ENCODE assay signal across 19 cellular contexts in the genomic region with DNA sequence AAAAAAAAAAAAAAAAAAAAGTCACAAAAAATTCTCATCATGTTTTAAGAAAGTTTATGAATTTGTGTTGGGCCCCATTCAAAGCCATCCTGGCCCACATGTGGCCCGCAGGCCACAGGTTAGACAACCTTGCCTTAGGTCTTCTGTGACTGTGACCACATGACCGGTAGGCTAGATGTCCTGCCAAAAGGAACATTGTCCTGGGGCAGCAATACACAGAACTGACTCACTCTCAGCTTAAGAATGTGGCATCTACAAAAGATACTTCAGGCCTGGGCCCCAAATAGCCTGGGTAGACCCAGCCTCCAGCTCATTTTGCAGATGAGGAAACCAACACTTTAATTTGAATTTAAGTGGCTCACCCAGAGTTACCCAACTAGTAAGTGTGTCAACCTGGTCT. TPM values are rescaled to one million over a fixed set of nuclear protein-coding genes. Genes with fewer than 3 reads are reported as not detected.
DNase-seq lines count a peak whose midpoint lies in the region; ATAC-seq, FAIRE-seq and TF ChIP-seq lines count a peak whose summit lies in the region.
"Had no signal": no experiment of that assay in that cellular context is flagged by ENCODE, and none has a peak within 500 bp of the region (broad histone marks: within the 10 kb centered on the region; RNA-seq: fewer than 3 reads in every experiment).

No MANE protein-coding gene starts in this region.

- H3K27me3 ChIP-seq in left lung = no peaks in the 10 kb centered on the region
- H3K27me3 ChIP-seq: BE2C had no signal

- no peaks in the 10 kb centered on the region for H3K36me3 ChIP-seq in left lung
- H3K36me3 ChIP-seq: BE2C had no signal

- H3K4me3 ChIP-seq in LNCaP clone FGC (ENCODE audit: low read depth, low read length) = no peak overlapping the region
- H3K4me3 ChIP-seq in left lung = no peak overlapping the region
- H3K4me3 ChIP-seq: PC-9 had no signal

- intact Hi-C loops in left lung (cut with DNase I) = loop anchor here in 1 of 2 donors (5.0 kb wide), 1 partner anchor 58 kb away; no protein-coding TSS in a partner anchor

- peak overlapping the region; percentile 56 for H3K27ac ChIP-seq in C4-2B
- H3K27ac ChIP-seq in epithelial cell of prostate = peak overlapping the region; percentile 33
- no peak overlapping the region for H3K27ac ChIP-seq in left lung
- H3K27ac ChIP-seq: KMS-11, PC-9 had no signal

- FAIRE-seq in D721Med (lab: Jason Lieb, UNC) (no peak), GM19239 (lab: Jason Lieb, UNC) (no peak)

- peak; percentile 15 for ATAC-seq in left lung

- peak; percentile 40 for DNase-seq in LNCaP clone FGC (ENCODE audit: low read depth)
- no peak for DNase-seq in epithelial cell of prostate (ENCODE audit: low read depth, low spot score)
- DNase-seq in left lung = no peak
- DNase-seq in D721Med (ENCODE audit: insufficient read length, low spot score) = no peak
- DNase-seq in NCI-H2171 (lab: John Stamatoyannopoulos, UW) = no peak
- no peak for DNase-seq in GM19239 (ENCODE audit: insufficient read length, low spot score)
- DNase-seq: ACHN; BE2C; CD4-positive, alpha-beta memory T cell; DND-41; H7; MM.1S; NCI-H1105; NCI-H1694; NCI-H446 treated with DMSO at 0.1 percent for 48 hours; PC-9 had no signal

- H3K9me3 ChIP-seq in left lung = no peaks in the 10 kb centered on the region
- H3K9me3 ChIP-seq: BE2C had no signal

- no peaks in the 10 kb centered on the region for H3K4me1 ChIP-seq in left lung
- H3K4me1 ChIP-seq: BE2C had no signal

- TF ChIP-seq CTCF in C4-2B (conservative IDR thresholded peaks at IDR 0.05) (no peak), LNCaP clone FGC (IDR thresholded peaks at IDR 0.05; ENCODE audit: control insufficient read depth, extremely low read depth, insufficient read depth) (no peak), left lung (IDR thresholded peaks at IDR 0.05) (no peak), D721Med (IDR thresholded peaks at IDR 0.05; ENCODE audit: insufficient read depth, missing control alignments) (no peak)

RNA-seq across cellular contexts. Expression of a gene that starts 10.0 kb away (rescaled TPM):
- total RNA-seq in left lung = not detected
- total RNA-seq: CD4-positive, alpha-beta memory T cell; H7; PC-9; SK-MEL-5 had no signal

RNA-seq across cellular contexts. Expression of a gene that starts 22.5 kb away (rescaled TPM):
- total RNA-seq in left lung = not detected
- total RNA-seq: CD4-positive, alpha-beta memory T cell; H7; PC-9; SK-MEL-5 had no signal

Comparison
In these comparisons a context has a peak if more than half of its experiments do, and no peak if none do; other contexts are left out.
1. H3K27ac ChIP-seq: peak in C4-2B (single experiment) and epithelial cell of prostate (single experiment); none in left lung (0 of 2).